ENCODE assay signal across 1 cellular context in genomic region chr2:99401841-99402240, GRCh38.
TF ChIP-seq lines count a peak whose summit lies in the region.

No MANE protein-coding gene starts in this region.

TF ChIP-seq in GM23338, 12 proteins besides CTCF, POLR2A, EP300 and RAD21 (continued from another document):
- TF ChIP-seq, protein P1, sequence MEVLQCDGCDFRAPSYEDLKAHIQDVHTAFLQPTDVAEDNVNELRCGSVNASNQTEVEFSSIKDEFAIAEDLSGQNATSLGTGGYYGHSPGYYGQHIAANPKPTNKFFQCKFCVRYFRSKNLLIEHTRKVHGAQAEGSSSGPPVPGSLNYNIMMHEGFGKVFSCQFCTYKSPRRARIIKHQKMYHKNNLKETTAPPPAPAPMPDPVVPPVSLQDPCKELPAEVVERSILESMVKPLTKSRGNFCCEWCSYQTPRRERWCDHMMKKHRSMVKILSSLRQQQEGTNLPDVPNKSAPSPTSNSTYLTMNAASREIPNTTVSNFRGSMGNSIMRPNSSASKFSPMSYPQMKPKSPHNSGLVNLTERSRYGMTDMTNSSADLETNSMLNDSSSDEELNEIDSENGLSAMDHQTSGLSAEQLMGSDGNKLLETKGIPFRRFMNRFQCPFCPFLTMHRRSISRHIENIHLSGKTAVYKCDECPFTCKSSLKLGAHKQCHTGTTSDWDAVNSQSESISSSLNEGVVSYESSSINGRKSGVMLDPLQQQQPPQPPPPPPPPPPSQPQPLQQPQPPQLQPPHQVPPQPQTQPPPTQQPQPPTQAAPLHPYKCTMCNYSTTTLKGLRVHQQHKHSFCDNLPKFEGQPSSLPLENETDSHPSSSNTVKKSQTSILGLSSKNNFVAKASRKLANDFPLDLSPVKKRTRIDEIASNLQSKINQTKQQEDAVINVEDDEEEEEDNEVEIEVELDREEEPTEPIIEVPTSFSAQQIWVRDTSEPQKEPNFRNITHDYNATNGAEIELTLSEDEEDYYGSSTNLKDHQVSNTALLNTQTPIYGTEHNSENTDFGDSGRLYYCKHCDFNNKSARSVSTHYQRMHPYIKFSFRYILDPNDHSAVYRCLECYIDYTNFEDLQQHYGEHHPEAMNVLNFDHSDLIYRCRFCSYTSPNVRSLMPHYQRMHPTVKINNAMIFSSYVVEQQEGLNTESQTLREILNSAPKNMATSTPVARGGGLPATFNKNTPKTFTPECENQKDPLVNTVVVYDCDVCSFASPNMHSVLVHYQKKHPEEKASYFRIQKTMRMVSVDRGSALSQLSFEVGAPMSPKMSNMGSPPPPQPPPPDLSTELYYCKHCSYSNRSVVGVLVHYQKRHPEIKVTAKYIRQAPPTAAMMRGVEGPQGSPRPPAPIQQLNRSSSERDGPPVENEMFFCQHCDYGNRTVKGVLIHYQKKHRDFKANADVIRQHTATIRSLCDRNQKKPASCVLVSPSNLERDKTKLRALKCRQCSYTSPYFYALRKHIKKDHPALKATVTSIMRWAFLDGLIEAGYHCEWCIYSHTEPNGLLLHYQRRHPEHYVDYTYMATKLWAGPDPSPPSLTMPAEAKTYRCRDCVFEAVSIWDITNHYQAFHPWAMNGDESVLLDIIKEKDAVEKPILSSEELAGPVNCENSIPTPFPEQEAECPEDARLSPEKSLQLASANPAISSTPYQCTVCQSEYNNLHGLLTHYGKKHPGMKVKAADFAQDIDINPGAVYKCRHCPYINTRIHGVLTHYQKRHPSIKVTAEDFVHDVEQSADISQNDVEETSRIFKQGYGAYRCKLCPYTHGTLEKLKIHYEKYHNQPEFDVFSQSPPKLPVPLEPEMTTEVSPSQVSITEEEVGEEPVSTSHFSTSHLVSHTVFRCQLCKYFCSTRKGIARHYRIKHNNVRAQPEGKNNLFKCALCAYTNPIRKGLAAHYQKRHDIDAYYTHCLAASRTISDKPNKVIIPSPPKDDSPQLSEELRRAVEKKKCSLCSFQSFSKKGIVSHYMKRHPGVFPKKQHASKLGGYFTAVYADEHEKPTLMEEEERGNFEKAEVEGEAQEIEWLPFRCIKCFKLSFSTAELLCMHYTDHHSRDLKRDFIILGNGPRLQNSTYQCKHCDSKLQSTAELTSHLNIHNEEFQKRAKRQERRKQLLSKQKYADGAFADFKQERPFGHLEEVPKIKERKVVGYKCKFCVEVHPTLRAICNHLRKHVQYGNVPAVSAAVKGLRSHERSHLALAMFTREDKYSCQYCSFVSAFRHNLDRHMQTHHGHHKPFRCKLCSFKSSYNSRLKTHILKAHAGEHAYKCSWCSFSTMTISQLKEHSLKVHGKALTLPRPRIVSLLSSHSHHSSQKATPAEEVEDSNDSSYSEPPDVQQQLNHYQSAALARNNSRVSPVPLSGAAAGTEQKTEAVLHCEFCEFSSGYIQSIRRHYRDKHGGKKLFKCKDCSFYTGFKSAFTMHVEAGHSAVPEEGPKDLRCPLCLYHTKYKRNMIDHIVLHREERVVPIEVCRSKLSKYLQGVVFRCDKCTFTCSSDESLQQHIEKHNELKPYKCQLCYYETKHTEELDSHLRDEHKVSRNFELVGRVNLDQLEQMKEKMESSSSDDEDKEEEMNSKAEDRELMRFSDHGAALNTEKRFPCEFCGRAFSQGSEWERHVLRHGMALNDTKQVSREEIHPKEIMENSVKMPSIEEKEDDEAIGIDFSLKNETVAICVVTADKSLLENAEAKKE (CRISPR knock-in tag; IDR thresholded peaks at IDR 0.05): no peak
TF ChIP-seq in GM23338: peak in this region for 0.
